Comparison of ENCODE assay signal across 1 cellular context in genomic region chr9:134293031-134293521, GRCh38.
TF ChIP-seq lines count a peak whose summit lies in the region.

No MANE protein-coding gene starts in this region.

TF ChIP-seq in IMR-90, 13 proteins besides CTCF, POLR2A, EP300 and RAD21 (continued from another document):
- TF ChIP-seq NFE2L2 (IDR thresholded peaks at IDR 0.05; ENCODE audit: low read depth, low read length), result no peak
- no peak for TF ChIP-seq BHLHE40 (IDR thresholded peaks at IDR 0.05; ENCODE audit: low read depth, low read length)
- TF ChIP-seq FOS (IDR thresholded peaks at IDR 0.05; ENCODE audit: low read depth, low read length), result no peak
- no peak for TF ChIP-seq SMC3 (IDR thresholded peaks at IDR 0.05; ENCODE audit: low read depth, low read length)
